8 cellular contexts compared by ENCODE assay signal in the genomic region with DNA sequence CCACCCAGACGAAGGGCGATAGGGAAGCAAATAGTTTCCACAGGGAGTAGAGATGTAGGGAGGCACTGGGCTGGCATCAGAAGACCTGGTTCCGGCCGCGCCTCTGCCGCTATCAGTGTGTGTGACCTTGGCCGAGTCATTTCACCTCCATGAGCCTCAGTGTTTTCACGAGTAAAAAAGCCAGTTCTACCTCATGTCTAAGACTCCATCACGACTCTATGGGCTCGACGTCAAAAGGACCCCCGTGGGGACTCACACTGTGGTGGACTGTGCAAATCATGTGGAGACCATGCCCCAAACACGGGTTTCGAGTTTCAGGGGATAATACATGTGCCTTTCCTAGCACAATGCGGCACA. TPM values are rescaled to one million over a fixed set of nuclear protein-coding genes. Genes with fewer than 3 reads are reported as not detected.
DNase-seq lines count a peak whose midpoint lies in the region; ATAC-seq and TF ChIP-seq lines count a peak whose summit lies in the region.

No MANE protein-coding gene starts in this region.

- H3K4me2 ChIP-seq in fibroblast of lung (ENCODE audit: extremely low read depth, insufficient read depth, low read length), result peak overlapping the region; percentile 73

- H3K4me3 ChIP-seq in GM08714 (ENCODE audit: low read length), result peak overlapping the region; percentile 78; the same call in 1 of the 2 replicates
- H3K4me3 ChIP-seq in SK-N-MC, result peak overlapping the region; percentile 81
- peak overlapping the region; percentile 75 to 80 (median 76) for H3K4me3 ChIP-seq in fibroblast of lung (replicated peaks in 1 of 4; ENCODE audit: control extremely low read depth in 1 of 4, insufficient read depth in 1 of 4, low read depth in 3 of 4, low read length in 4 of 4)

- H3K9ac ChIP-seq in SK-N-MC (ENCODE audit: insufficient read length) (no peak overlapping the region), fibroblast of lung (ENCODE audit: insufficient read depth, low read length) (peak overlapping the region; percentile 70)

- ATAC-seq in left lobe of liver, result no peak

- intact Hi-C loops in posterior vena cava (cut with DNase I), result no loop called here

- H3K27ac ChIP-seq in SK-N-MC (no peak overlapping the region), fibroblast of lung (ENCODE audit: insufficient read depth, low read length) (peak overlapping the region; percentile 77)

- no peaks in the 10 kb centered on the region for H4K20me1 ChIP-seq in fibroblast of lung (ENCODE audit: control insufficient read depth, extremely low read depth, insufficient read depth, low read length)

- peaks cover 22% of the 10 kb centered on the region for H3K79me2 ChIP-seq in fibroblast of lung (ENCODE audit: control insufficient read depth, insufficient read depth, low read length)

- H3K9me3 ChIP-seq in SK-N-MC (ENCODE audit: low read depth, low read length) (no peaks in the 10 kb centered on the region), fibroblast of lung (ENCODE audit: control insufficient read depth, insufficient read depth, low read depth, low read length) (no peaks in the 10 kb centered on the region)

- TF ChIP-seq CTCF in fibroblast of lung (conservative IDR thresholded peaks at IDR 0.05 in 1 of 2, IDR thresholded peaks at IDR 0.05 in 1 of 2; ENCODE audit: low read depth in 1 of 2, low read length in 2 of 2), result no peak

- DNase-seq in SK-N-MC (ENCODE audit: low read depth, low spot score) (no peak), fibroblast of lung (ENCODE audit: low read depth in 2 of 2) (no peak), posterior vena cava (ENCODE audit: low spot score) (peak; percentile 78), DMS114 treated with DMSO at 0.1 percent for 48 hours (lab: John Stamatoyannopoulos, UW; ENCODE audit: unreplicated experiment) (no peak), left lobe of liver (ENCODE audit: low spot score) (no peak), C1 segment of cervical spinal cord (lab: John Stamatoyannopoulos, UW) (no peak), AML-193 (lab: John Stamatoyannopoulos, UW) (no peak)

- H3K27me3 ChIP-seq in fibroblast of lung (ENCODE audit: control insufficient read depth, insufficient read depth, low read length), result no peaks in the 10 kb centered on the region

- peak overlapping the region; percentile 97 for H2AFZ ChIP-seq in fibroblast of lung (ENCODE audit: low read length)

- no peaks in the 10 kb centered on the region for H3K36me3 ChIP-seq in SK-N-MC (ENCODE audit: insufficient read depth, low read length)
- H3K36me3 ChIP-seq in fibroblast of lung (ENCODE audit: control insufficient read depth, insufficient read depth, low read length), result no peaks in the 10 kb centered on the region

- no peaks in the 10 kb centered on the region for H3K4me1 ChIP-seq in fibroblast of lung (ENCODE audit: control insufficient read depth, extremely low read depth, insufficient read depth, low read length)

RNA-seq across cellular contexts. Expression of a gene that starts 0.6 kb away (rescaled TPM):
- total RNA-seq in fibroblast of lung (17.5 and 18.2 TPM in 2 replicates), posterior vena cava (10 to 100 TPM; 32.1 to 33.4 TPM), left lobe of liver (4.2 TPM)
- polyA plus RNA-seq in fibroblast of lung, result 10.1 and 13.6 TPM in 2 replicates
- polyA plus RNA-seq in fibroblast of lung (2012), result 4.4 and 7.2 TPM in 2 replicates
- polyA minus RNA-seq in fibroblast of lung (ENCODE audit: low replicate concordance), result 0.51 and 1.6 TPM in 2 replicates
